1 cellular context compared by ENCODE assay signal in the genomic region with DNA sequence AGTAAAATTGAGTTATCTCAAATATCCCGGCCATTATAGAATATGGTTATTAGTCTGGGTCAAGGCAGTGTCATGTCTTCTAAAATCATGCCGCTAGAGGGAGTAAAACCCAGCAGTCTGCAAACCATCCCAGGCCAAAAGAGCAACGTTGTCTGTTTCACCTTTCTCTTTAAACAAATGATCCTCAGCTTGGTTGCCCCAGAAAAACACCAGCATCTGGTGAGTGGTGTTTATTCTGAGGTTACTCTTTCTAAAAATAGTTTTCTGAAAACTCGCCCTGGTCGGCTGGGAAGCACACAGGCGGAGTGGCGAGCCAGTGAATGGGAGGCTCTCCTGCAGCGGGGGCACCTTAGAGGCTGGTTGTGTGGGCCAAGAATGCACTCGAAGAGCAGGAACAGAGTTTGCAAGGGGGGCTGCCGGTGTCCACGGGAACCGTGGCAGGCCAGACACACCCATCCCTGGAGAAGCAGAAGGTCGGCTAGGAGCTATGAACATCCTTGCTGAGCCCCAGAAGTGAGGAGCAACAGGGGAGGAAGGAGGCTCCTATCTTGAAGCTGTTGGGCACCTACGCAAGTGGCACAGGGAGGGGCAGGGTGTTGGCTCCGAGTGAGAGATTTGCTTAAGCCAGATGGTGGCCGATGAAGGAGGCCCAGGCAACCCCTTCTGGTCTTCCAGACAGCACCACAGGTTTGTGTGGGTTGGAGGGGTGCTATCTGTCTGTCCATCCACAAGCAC.
TF ChIP-seq lines count a peak whose summit lies in the region.

No MANE protein-coding gene starts in this region.

TF ChIP-seq in HCT116, 20 proteins besides CTCF, POLR2A, EP300 and RAD21 (continued from another document):
- TF ChIP-seq, protein P1, sequence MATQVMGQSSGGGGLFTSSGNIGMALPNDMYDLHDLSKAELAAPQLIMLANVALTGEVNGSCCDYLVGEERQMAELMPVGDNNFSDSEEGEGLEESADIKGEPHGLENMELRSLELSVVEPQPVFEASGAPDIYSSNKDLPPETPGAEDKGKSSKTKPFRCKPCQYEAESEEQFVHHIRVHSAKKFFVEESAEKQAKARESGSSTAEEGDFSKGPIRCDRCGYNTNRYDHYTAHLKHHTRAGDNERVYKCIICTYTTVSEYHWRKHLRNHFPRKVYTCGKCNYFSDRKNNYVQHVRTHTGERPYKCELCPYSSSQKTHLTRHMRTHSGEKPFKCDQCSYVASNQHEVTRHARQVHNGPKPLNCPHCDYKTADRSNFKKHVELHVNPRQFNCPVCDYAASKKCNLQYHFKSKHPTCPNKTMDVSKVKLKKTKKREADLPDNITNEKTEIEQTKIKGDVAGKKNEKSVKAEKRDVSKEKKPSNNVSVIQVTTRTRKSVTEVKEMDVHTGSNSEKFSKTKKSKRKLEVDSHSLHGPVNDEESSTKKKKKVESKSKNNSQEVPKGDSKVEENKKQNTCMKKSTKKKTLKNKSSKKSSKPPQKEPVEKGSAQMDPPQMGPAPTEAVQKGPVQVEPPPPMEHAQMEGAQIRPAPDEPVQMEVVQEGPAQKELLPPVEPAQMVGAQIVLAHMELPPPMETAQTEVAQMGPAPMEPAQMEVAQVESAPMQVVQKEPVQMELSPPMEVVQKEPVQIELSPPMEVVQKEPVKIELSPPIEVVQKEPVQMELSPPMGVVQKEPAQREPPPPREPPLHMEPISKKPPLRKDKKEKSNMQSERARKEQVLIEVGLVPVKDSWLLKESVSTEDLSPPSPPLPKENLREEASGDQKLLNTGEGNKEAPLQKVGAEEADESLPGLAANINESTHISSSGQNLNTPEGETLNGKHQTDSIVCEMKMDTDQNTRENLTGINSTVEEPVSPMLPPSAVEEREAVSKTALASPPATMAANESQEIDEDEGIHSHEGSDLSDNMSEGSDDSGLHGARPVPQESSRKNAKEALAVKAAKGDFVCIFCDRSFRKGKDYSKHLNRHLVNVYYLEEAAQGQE (IDR thresholded peaks at IDR 0.05; ENCODE audit: low read depth): no peak
